Comparison of ENCODE assay signal across 8 cellular contexts in genomic region chr6:44064089-44064947, GRCh38.
DNase-seq lines count a peak whose midpoint lies in the region; ATAC-seq and TF ChIP-seq lines count a peak whose summit lies in the region.

No MANE protein-coding gene starts in this region.

- H3K4me3 ChIP-seq in skeletal muscle cell (ENCODE audit: low read depth, low read length), result no peak overlapping the region

- TF ChIP-seq CTCF in GM13976 (IDR thresholded peaks at IDR 0.05; ENCODE audit: borderline replicate concordance, control extremely low read depth, extremely low read depth, insufficient read depth, missing control alignments), result no peak

- intact Hi-C loops in Right ventricle myocardium inferior (cut with DNase I), result no loop called here

- DNase-seq in GM13976 (ENCODE audit: low spot score) (peak; percentile 63), SW480 (ENCODE audit: low spot score) (peak; percentile 74), Right ventricle myocardium inferior (ENCODE audit: missing footprints) (peak; percentile 75), skeletal muscle cell (ENCODE audit: low read depth) (peak; percentile 94), hippocampal formation (lab: John Stamatoyannopoulos, UW) (no peak), GF-D8 (lab: John Stamatoyannopoulos, UW) (no peak)

- ATAC-seq in Right ventricle myocardium inferior (peak; percentile 24), GM21576 (IDR thresholded peaks at IDR 0.05; ENCODE audit: unreplicated experiment) (no peak), HG02981 (IDR thresholded peaks at IDR 0.05; ENCODE audit: unreplicated experiment) (no peak)

- in situ Hi-C loops in GM13976 (cut with MboI; ENCODE audit: low sequenced_read_pairs, unreplicated experiment), result no loop called here

Comparison
In these comparisons a context has a peak if more than half of its experiments do, and no peak if none do; other contexts are left out.
1. DNase-seq: peak in GM13976 (single experiment), SW480 (single experiment), Right ventricle myocardium inferior (single experiment) and skeletal muscle cell (single experiment); none in hippocampal formation (0 of 2) and GF-D8 (single experiment).